In genomic region chr1:169064103-169064502, GRCh38 we compare ENCODE assay signal across 1 cellular context.
TF ChIP-seq lines count a peak whose summit lies in the region.

No MANE protein-coding gene starts in this region.

TF ChIP-seq in K562, 482 proteins besides CTCF, POLR2A, EP300 and RAD21:
- peak; percentile 32; the same call in 1 of the 2 replicates for TF ChIP-seq USF1 (CRISPR knock-in tag; IDR thresholded peaks at IDR 0.05)
- TF ChIP-seq E2F1 (CRISPR knock-in tag; IDR thresholded peaks at IDR 0.05), result no peak
- 0 out of 4 replicates have a peak, but pooled peaks of 1 of the 2 experiments have one; percentile 59 for TF ChIP-seq UBTF (IDR thresholded peaks at IDR 0.05; ENCODE audit: borderline replicate concordance in 1 of 2, low read depth in 2 of 2, low read length in 2 of 2)
TF ChIP-seq in K562: peak in this region for 2.
